In the genomic region with DNA sequence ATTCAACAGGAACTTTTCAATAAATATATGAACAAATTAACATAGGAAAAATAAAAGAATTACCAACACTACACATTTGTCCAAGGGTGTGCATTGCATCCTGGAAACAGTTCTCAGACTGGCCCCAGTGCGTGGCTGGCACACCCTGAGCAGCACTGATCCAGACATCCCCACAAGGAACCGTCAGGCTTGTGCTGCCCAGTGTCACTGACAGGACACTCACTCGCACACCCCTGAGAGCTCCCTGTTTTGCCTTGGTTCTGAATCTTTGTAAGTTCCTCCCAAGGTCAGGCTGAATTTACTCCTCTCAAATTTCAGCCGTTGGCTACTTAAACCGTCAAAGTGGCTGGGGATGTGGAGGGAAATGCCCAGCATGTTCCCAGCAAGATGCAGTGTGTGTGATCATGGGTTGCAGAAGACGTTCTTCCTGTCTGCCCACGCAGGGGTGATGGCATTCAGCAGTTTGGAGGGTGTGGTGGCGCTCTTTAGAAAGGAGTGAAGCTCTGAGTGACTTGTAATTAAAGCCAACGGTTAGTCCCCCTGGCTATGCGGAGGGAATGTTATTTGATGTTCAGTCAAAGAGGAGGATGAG, we compare ENCODE assay signal across 1 cellular context.
TF ChIP-seq lines count a peak whose summit lies in the region.

No MANE protein-coding gene starts in this region.

TF ChIP-seq in GM12878, 131 proteins besides CTCF, POLR2A, EP300 and RAD21 (continued from another document and continues in another):
- TF ChIP-seq, protein P1, sequence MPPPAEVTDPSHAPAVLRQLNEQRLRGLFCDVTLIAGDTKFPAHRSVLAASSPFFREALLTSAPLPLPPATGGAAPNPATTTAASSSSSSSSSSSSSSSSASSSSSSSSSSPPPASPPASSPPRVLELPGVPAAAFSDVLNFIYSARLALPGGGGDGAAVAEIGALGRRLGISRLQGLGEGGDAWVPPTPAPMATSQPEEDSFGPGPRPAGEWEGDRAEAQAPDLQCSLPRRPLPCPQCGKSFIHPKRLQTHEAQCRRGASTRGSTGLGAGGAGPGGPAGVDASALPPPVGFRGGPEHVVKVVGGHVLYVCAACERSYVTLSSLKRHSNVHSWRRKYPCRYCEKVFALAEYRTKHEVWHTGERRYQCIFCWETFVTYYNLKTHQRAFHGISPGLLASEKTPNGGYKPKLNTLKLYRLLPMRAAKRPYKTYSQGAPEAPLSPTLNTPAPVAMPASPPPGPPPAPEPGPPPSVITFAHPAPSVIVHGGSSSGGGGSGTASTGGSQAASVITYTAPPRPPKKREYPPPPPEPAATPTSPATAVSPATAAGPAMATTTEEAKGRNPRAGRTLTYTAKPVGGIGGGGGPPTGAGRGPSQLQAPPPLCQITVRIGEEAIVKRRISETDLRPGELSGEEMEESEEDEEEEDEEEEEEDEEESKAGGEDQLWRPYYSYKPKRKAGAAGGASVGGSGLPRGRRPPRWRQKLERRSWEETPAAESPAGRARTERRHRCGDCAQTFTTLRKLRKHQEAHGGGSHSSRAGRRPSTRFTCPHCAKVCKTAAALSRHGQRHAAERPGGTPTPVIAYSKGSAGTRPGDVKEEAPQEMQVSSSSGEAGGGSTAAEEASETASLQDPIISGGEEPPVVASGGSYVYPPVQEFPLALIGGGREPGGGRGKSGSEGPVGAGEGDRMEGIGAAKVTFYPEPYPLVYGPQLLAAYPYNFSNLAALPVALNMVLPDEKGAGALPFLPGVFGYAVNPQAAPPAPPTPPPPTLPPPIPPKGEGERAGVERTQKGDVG (CRISPR knock-in tag; IDR thresholded peaks at IDR 0.05) = no peak
- TF ChIP-seq CHD4 (IDR thresholded peaks at IDR 0.05) (no peak), SMAD1 (IDR thresholded peaks at IDR 0.05; ENCODE audit: low read depth, partially characterized antibody) (no peak), SREBF2 (IDR thresholded peaks at IDR 0.05; ENCODE audit: low read length) (no peak), BACH1 (IDR thresholded peaks at IDR 0.05; ENCODE audit: borderline replicate concordance) (peak; percentile 55; the same call in 1 of the 2 replicates), MYC (IDR thresholded peaks at IDR 0.05; ENCODE audit: insufficient read depth, insufficient read length, insufficient replicate concordance, low read length, severe bottlenecking) (no peak), BHLHE40 (IDR thresholded peaks at IDR 0.05; ENCODE audit: borderline replicate concordance in 1 of 2, low read depth in 2 of 2, low read length in 1 of 2) (peak; percentile 20 to 53; a peak in 2 of 4 replicates), KDM1A (IDR thresholded peaks at IDR 0.05; ENCODE audit: borderline replicate concordance) (no peak), NFXL1 (IDR thresholded peaks at IDR 0.05; ENCODE audit: borderline replicate concordance) (no peak), STAT1 (conservative IDR thresholded peaks at IDR 0.05) (no peak), TCF12 (IDR thresholded peaks at IDR 0.05; ENCODE audit: low read depth, low read length) (0 out of 2 replicates have a peak, but pooled peaks have one; percentile 46), MXI1 (IDR thresholded peaks at IDR 0.05; ENCODE audit: low read depth, low read length) (no peak), RFX5 (IDR thresholded peaks at IDR 0.05; ENCODE audit: low read depth, low read length) (no peak), ZNF274 (IDR thresholded peaks at IDR 0.05; ENCODE audit: insufficient read depth, insufficient read length) (no peak), GABPA (IDR thresholded peaks at IDR 0.05; ENCODE audit: low read depth) (peak; percentile 45; the same call in 1 of the 2 replicates), KAT2A (conservative IDR thresholded peaks at IDR 0.05; ENCODE audit: control insufficient read depth, low read depth, low read length) (no peak), ZNF217 (IDR thresholded peaks at IDR 0.05) (no peak), DPF2 (IDR thresholded peaks at IDR 0.05) (no peak; the same call in 1 of the 2 replicates), JUNB (IDR thresholded peaks at IDR 0.05) (no peak), ZNF384 (IDR thresholded peaks at IDR 0.05; ENCODE audit: borderline replicate concordance, low read depth, low read length) (no peak), CEBPB (IDR thresholded peaks at IDR 0.05; ENCODE audit: borderline replicate concordance in 1 of 2, low read depth in 2 of 2, low read length in 2 of 2) (no peak), TCF7 (IDR thresholded peaks at IDR 0.05; ENCODE audit: borderline replicate concordance) (no peak), TBL1XR1 (IDR thresholded peaks at IDR 0.05; ENCODE audit: low read depth, low read length) (no peak), PML (IDR thresholded peaks at IDR 0.05; ENCODE audit: low read length) (peak; percentile 36; the same call in 1 of the 2 replicates), PAX8 (IDR thresholded peaks at IDR 0.05) (no peak), RAD51 (IDR thresholded peaks at IDR 0.05) (no peak), NFYA (IDR thresholded peaks at IDR 0.05; ENCODE audit: borderline replicate concordance, low read depth, low read length) (no peak), CHD2 (IDR thresholded peaks at IDR 0.05; ENCODE audit: borderline replicate concordance, low read depth, low read length) (no peak), KLF5 (IDR thresholded peaks at IDR 0.05; ENCODE audit: partially characterized antibody) (no peak)
- TF ChIP-seq, protein P2, sequence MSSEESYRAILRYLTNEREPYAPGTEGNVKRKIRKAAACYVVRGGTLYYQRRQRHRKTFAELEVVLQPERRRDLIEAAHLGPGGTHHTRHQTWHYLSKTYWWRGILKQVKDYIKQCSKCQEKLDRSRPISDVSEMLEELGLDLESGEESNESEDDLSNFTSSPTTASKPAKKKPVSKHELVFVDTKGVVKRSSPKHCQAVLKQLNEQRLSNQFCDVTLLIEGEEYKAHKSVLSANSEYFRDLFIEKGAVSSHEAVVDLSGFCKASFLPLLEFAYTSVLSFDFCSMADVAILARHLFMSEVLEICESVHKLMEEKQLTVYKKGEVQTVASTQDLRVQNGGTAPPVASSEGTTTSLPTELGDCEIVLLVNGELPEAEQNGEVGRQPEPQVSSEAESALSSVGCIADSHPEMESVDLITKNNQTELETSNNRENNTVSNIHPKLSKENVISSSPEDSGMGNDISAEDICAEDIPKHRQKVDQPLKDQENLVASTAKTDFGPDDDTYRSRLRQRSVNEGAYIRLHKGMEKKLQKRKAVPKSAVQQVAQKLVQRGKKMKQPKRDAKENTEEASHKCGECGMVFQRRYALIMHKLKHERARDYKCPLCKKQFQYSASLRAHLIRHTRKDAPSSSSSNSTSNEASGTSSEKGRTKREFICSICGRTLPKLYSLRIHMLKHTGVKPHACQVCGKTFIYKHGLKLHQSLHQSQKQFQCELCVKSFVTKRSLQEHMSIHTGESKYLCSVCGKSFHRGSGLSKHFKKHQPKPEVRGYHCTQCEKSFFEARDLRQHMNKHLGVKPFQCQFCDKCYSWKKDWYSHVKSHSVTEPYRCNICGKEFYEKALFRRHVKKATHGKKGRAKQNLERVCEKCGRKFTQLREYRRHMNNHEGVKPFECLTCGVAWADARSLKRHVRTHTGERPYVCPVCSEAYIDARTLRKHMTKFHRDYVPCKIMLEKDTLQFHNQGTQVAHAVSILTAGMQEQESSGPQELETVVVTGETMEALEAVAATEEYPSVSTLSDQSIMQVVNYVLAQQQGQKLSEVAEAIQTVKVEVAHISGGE (CRISPR knock-in tag; IDR thresholded peaks at IDR 0.05) = no peak
- TF ChIP-seq, protein P3, sequence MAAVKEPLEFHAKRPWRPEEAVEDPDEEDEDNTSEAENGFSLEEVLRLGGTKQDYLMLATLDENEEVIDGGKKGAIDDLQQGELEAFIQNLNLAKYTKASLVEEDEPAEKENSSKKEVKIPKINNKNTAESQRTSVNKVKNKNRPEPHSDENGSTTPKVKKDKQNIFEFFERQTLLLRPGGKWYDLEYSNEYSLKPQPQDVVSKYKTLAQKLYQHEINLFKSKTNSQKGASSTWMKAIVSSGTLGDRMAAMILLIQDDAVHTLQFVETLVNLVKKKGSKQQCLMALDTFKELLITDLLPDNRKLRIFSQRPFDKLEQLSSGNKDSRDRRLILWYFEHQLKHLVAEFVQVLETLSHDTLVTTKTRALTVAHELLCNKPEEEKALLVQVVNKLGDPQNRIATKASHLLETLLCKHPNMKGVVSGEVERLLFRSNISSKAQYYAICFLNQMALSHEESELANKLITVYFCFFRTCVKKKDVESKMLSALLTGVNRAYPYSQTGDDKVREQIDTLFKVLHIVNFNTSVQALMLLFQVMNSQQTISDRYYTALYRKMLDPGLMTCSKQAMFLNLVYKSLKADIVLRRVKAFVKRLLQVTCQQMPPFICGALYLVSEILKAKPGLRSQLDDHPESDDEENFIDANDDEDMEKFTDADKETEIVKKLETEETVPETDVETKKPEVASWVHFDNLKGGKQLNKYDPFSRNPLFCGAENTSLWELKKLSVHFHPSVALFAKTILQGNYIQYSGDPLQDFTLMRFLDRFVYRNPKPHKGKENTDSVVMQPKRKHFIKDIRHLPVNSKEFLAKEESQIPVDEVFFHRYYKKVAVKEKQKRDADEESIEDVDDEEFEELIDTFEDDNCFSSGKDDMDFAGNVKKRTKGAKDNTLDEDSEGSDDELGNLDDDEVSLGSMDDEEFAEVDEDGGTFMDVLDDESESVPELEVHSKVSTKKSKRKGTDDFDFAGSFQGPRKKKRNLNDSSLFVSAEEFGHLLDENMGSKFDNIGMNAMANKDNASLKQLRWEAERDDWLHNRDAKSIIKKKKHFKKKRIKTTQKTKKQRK (IDR thresholded peaks at IDR 0.05; ENCODE audit: low read depth, low read length) = no peak
- TF ChIP-seq, protein P4, sequence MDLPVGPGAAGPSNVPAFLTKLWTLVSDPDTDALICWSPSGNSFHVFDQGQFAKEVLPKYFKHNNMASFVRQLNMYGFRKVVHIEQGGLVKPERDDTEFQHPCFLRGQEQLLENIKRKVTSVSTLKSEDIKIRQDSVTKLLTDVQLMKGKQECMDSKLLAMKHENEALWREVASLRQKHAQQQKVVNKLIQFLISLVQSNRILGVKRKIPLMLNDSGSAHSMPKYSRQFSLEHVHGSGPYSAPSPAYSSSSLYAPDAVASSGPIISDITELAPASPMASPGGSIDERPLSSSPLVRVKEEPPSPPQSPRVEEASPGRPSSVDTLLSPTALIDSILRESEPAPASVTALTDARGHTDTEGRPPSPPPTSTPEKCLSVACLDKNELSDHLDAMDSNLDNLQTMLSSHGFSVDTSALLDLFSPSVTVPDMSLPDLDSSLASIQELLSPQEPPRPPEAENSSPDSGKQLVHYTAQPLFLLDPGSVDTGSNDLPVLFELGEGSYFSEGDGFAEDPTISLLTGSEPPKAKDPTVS (IDR thresholded peaks at IDR 0.05; ENCODE audit: low read depth, low read length) = no peak
- TF ChIP-seq, protein P5, sequence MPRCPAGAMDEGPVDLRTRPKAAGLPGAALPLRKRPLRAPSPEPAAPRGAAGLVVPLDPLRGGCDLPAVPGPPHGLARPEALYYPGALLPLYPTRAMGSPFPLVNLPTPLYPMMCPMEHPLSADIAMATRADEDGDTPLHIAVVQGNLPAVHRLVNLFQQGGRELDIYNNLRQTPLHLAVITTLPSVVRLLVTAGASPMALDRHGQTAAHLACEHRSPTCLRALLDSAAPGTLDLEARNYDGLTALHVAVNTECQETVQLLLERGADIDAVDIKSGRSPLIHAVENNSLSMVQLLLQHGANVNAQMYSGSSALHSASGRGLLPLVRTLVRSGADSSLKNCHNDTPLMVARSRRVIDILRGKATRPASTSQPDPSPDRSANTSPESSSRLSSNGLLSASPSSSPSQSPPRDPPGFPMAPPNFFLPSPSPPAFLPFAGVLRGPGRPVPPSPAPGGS (IDR thresholded peaks at IDR 0.05; ENCODE audit: borderline replicate concordance, insufficient read depth, low read depth, low read length, poor library complexity, severe bottlenecking) = no peak
- TF ChIP-seq, protein P6, sequence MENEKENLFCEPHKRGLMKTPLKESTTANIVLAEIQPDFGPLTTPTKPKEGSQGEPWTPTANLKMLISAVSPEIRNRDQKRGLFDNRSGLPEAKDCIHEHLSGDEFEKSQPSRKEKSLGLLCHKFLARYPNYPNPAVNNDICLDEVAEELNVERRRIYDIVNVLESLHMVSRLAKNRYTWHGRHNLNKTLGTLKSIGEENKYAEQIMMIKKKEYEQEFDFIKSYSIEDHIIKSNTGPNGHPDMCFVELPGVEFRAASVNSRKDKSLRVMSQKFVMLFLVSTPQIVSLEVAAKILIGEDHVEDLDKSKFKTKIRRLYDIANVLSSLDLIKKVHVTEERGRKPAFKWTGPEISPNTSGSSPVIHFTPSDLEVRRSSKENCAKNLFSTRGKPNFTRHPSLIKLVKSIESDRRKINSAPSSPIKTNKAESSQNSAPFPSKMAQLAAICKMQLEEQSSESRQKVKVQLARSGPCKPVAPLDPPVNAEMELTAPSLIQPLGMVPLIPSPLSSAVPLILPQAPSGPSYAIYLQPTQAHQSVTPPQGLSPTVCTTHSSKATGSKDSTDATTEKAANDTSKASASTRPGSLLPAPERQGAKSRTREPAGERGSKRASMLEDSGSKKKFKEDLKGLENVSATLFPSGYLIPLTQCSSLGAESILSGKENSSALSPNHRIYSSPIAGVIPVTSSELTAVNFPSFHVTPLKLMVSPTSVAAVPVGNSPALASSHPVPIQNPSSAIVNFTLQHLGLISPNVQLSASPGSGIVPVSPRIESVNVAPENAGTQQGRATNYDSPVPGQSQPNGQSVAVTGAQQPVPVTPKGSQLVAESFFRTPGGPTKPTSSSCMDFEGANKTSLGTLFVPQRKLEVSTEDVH (IDR thresholded peaks at IDR 0.05; ENCODE audit: low read depth, partially characterized antibody) = peak; percentile 10
- TF ChIP-seq, protein P7, sequence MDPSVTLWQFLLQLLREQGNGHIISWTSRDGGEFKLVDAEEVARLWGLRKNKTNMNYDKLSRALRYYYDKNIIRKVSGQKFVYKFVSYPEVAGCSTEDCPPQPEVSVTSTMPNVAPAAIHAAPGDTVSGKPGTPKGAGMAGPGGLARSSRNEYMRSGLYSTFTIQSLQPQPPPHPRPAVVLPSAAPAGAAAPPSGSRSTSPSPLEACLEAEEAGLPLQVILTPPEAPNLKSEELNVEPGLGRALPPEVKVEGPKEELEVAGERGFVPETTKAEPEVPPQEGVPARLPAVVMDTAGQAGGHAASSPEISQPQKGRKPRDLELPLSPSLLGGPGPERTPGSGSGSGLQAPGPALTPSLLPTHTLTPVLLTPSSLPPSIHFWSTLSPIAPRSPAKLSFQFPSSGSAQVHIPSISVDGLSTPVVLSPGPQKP (IDR thresholded peaks at IDR 0.05; ENCODE audit: low read depth, low read length) = no peak
- TF ChIP-seq, protein P8, sequence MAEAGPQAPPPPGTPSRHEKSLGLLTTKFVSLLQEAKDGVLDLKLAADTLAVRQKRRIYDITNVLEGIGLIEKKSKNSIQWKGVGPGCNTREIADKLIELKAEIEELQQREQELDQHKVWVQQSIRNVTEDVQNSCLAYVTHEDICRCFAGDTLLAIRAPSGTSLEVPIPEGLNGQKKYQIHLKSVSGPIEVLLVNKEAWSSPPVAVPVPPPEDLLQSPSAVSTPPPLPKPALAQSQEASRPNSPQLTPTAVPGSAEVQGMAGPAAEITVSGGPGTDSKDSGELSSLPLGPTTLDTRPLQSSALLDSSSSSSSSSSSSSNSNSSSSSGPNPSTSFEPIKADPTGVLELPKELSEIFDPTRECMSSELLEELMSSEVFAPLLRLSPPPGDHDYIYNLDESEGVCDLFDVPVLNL (IDR thresholded peaks at IDR 0.05; ENCODE audit: low read depth, low read length) = no peak
